In genomic region chr10:124741922-124742417, GRCh38 we compare ENCODE assay signal across 2 cellular contexts.
TF ChIP-seq lines count a peak whose summit lies in the region.

No MANE protein-coding gene starts in this region.

TF ChIP-seq in SK-N-SH, 30 proteins besides CTCF, POLR2A, EP300 and RAD21 (continued from another document):
- no peak for TF ChIP-seq ZBTB33 (IDR thresholded peaks at IDR 0.05; ENCODE audit: borderline replicate concordance, low read depth)
TF ChIP-seq in SK-N-SH: peak in this region for 1.

TF ChIP-seq in SK-N-SH treated with all-trans-retinoic acid at 6 μM for 48 hours, 23 proteins besides CTCF, POLR2A, EP300 and RAD21 (continued from another document):
- no peak for TF ChIP-seq CSRNP3 (CRISPR knock-in tag; IDR thresholded peaks at IDR 0.05)
- TF ChIP-seq ZNF565 (CRISPR knock-in tag; conservative IDR thresholded peaks at IDR 0.05; ENCODE audit: low read depth), result no peak
- no peak for TF ChIP-seq ZNF70 (CRISPR knock-in tag; IDR thresholded peaks at IDR 0.05)
